Comparison of ENCODE assay signal across 8 cellular contexts in genomic region chr11:118572075-118572913, GRCh38. TPM values are rescaled to one million over a fixed set of nuclear protein-coding genes. Genes with fewer than 3 reads are reported as not detected.
A peak's percentile ranks its signal among the peaks of the same experiment; 100 is the strongest.
DNase-seq lines count a peak whose midpoint lies in the region; ATAC-seq and TF ChIP-seq lines count a peak whose summit lies in the region.

Gene ARCN1, plus strand, starts transcription at chr11:118572409. Its CDS starts 139 bp downstream, at chr11:118572548.

- H3K27ac ChIP-seq in body of pancreas (peak within 1 kb of the TSS; percentile 98 to 100 (median 98)), sigmoid colon (peak within 1 kb of the TSS; percentile 92 to 99 (median 98))

- peak within 1 kb of the TSS; percentile 93 for H3K4me3 ChIP-seq in GM12865 (ENCODE audit: low read depth, low read length)
- peak within 1 kb of the TSS; percentile 33 to 81 for H3K4me3 ChIP-seq in body of pancreas
- H3K4me3 ChIP-seq in sigmoid colon = peak within 1 kb of the TSS; percentile 76 to 99 (median 98)

- no peaks in the 10 kb centered on the region for H3K9me3 ChIP-seq in body of pancreas
- H3K9me3 ChIP-seq in sigmoid colon = no peaks in the 10 kb centered on the region

- intact Hi-C loops in body of pancreas (cut with DNase I) (no loop called here), sigmoid colon (cut with DNase I) (no loop called here)

- H3K4me1 ChIP-seq in body of pancreas (peaks cover 44% of the 10 kb centered on the region), sigmoid colon (peaks cover 0 to 46% (median 43%) of the 10 kb centered on the region in 4 donors)

- DNase-seq in GM12865 (ENCODE audit: low read depth) (peak; percentile 90), NCI-H2029 treated with DMSO at 0.1 percent for 48 hours (lab: John Stamatoyannopoulos, UW) (peak; percentile 41), UCSD-AML1 (lab: John Stamatoyannopoulos, UW; ENCODE audit: unreplicated experiment) (peak; percentile 83), body of pancreas (peak; percentile 76 to 83 (median 82)), iPS DF 4.7 (ENCODE audit: extremely low read depth, low spot score) (peak; percentile 30), sigmoid colon (peak; percentile 92)

- 0 to 1% methylated on average over 9 to 47 of the region's 52 CpGs for WGBS in body of pancreas, 2 donors
- WGBS in sigmoid colon, 2 donors = 0% methylated on average over 52 of the region's 52 CpGs

- ATAC-seq in HG02763 (IDR thresholded peaks at IDR 0.05; ENCODE audit: unreplicated experiment) (peak; percentile 65), body of pancreas (peak; percentile 91), HG03095 (IDR thresholded peaks at IDR 0.05; ENCODE audit: unreplicated experiment) (no peak)

- no peak for TF ChIP-seq CTCF in GM12865 (IDR thresholded peaks at IDR 0.05; ENCODE audit: insufficient read depth, low read depth, low read length, missing control alignments)
- TF ChIP-seq CTCF in body of pancreas (IDR thresholded peaks at IDR 0.05) = no peak
- TF ChIP-seq CTCF in sigmoid colon (IDR thresholded peaks at IDR 0.05) = no peak

- no peak for TF ChIP-seq EP300 in sigmoid colon (IDR thresholded peaks at IDR 0.05)

- H3K36me3 ChIP-seq in body of pancreas (replicated peaks in 1 of 2; ENCODE audit: insufficient read depth in 1 of 2, low read depth in 2 of 2) = no peaks in the 10 kb centered on the region
- no peaks in the 10 kb centered on the region for H3K36me3 ChIP-seq in sigmoid colon

- peak; percentile 36 to 74 (median 72) for TF ChIP-seq POLR2A in body of pancreas (IDR thresholded peaks at IDR 0.05)
- peak in 1 of 2 donors; percentile 40 for TF ChIP-seq POLR2A in sigmoid colon (IDR thresholded peaks at IDR 0.05)

- no peaks in the 10 kb centered on the region for H3K27me3 ChIP-seq in body of pancreas
- H3K27me3 ChIP-seq in sigmoid colon = no peaks in the 10 kb centered on the region

RNA-seq across cellular contexts. Expression of gene ARCN1, which starts in this region (rescaled TPM):
- total RNA-seq in body of pancreas (10 to 100 TPM; 49.8 to 64.3 TPM), sigmoid colon (10 to 100 TPM; 74.9 to 88.3 (median 82.4) TPM)
- polyA plus RNA-seq in sigmoid colon = 100 to 1,000 TPM in 1 of 3 donors, 10 to 100 TPM in 2; 83.2 to 105 (median 88.9) TPM

Comparison
In these comparisons a context has a peak if more than half of its experiments do, and no peak if none do; other contexts are left out.
1. DNase-seq: peak in every context shown above with its lines; median percentile 92 in sigmoid colon; 90 in GM12865; 83 in UCSD-AML1; 82 in body of pancreas; 41 in NCI-H2029 treated with DMSO at 0.1 percent for 48 hours; 30 in iPS DF 4.7.